Comparison of ENCODE assay signal across 9 cellular contexts in genomic region chr14:93160353-93160801, GRCh38. TPM values are rescaled to one million over a fixed set of nuclear protein-coding genes. Genes with fewer than 3 reads are reported as not detected.
DNase-seq lines count a peak whose midpoint lies in the region; ATAC-seq, FAIRE-seq and TF ChIP-seq lines count a peak whose summit lies in the region.
"Had no signal": no experiment of that assay in that cellular context is flagged by ENCODE, and none has a peak within 500 bp of the region (broad histone marks: within the 10 kb centered on the region; RNA-seq: fewer than 3 reads in every experiment).

No MANE protein-coding gene starts in this region.

- H3K9me3 ChIP-seq in testis: no peaks in the 10 kb centered on the region

- H3K27me3 Mint-ChIP-seq in CD14-positive monocyte (ENCODE audit: low read depth in 3 of 3): no peaks in the 10 kb centered on the region

- no peaks in the 10 kb centered on the region for H3K36me3 Mint-ChIP-seq in CD14-positive monocyte

- no peak overlapping the region for H3K27ac ChIP-seq in testis

- H3K4me1 Mint-ChIP-seq in CD14-positive monocyte: no peaks in the 10 kb centered on the region

- WGBS in testis, 2 donors: 36 to 62% methylated on average over 3 to 4 of the region's 4 CpGs

- no peak for TF ChIP-seq POLR2A in GM12891 (IDR thresholded peaks at IDR 0.05; ENCODE audit: low read depth, low read length)
- TF ChIP-seq POLR2A in testis (IDR thresholded peaks at IDR 0.05): no peak

- no peaks in the 10 kb centered on the region for H3K27me3 ChIP-seq in testis

- H3K4me3 Mint-ChIP-seq in CD14-positive monocyte: no peak overlapping the region

- H3K36me3 ChIP-seq in testis (ENCODE audit: low read depth, missing control alignments): no peaks in the 10 kb centered on the region

- peak; percentile 27 for TF ChIP-seq CTCF in CD14-positive monocyte (IDR thresholded peaks at IDR 0.05)
- TF ChIP-seq CTCF in testis (IDR thresholded peaks at IDR 0.05): no peak

- H3K4me1 ChIP-seq in testis: no peaks in the 10 kb centered on the region

- H3K27ac Mint-ChIP-seq in CD14-positive monocyte: no peak overlapping the region

- ATAC-seq in GM18867 (IDR thresholded peaks at IDR 0.05; ENCODE audit: unreplicated experiment): no peak
- ATAC-seq in HG03432 (IDR thresholded peaks at IDR 0.05; ENCODE audit: unreplicated experiment): no peak
- ATAC-seq: sciatic nerve had no signal

- H3K4me3 ChIP-seq in testis: no peak overlapping the region

- no peak for DNase-seq in CD14-positive monocyte (ENCODE audit: low spot score)
- DNase-seq in GM12891 (ENCODE audit: insufficient read length, low spot score): no peak
- peak; percentile 46 to 59 for DNase-seq in SHP77 (lab: John Stamatoyannopoulos, UW)
- peak; percentile 38 for DNase-seq in hepatic stellate cell (ENCODE audit: low spot score)
- no peak for DNase-seq in globus pallidus (ENCODE audit: low spot score)
- DNase-seq in testis: no peak

- H3K9me3 Mint-ChIP-seq in CD14-positive monocyte: no peaks in the 10 kb centered on the region

- intact Hi-C loops in CD14-positive monocyte (cut with micrococcal nuclease) (no loop called here), testis (cut with DNase I; ENCODE audit: low total_unique reads) (no loop called here)

- peak; percentile 5 for FAIRE-seq in GM12891 (lab: Jason Lieb, UNC)

TF ChIP-seq in GM12891, 5 proteins besides CTCF, POLR2A, EP300 and RAD21:
- TF ChIP-seq PAX5 (IDR thresholded peaks at IDR 0.05; ENCODE audit: insufficient read depth, low read length, severe bottlenecking): no peak
- no peak for TF ChIP-seq POLR2AphosphoS5 (IDR thresholded peaks at IDR 0.05; ENCODE audit: low read depth, low read length)
- no peak for TF ChIP-seq TAF1 (IDR thresholded peaks at IDR 0.05; ENCODE audit: low read depth, low read length)
- no peak for TF ChIP-seq POU2F2 (IDR thresholded peaks at IDR 0.05; ENCODE audit: low read depth, low read length)
- TF ChIP-seq SPI1 (IDR thresholded peaks at IDR 0.05; ENCODE audit: low read depth, low read length): no peak

RNA-seq across cellular contexts. Expression of gene MOAP1, which starts 24.3 kb away (rescaled TPM):
- 10 to 100 TPM; 22.5 to 22.6 TPM for polyA plus RNA-seq in CD14-positive monocyte
- polyA plus RNA-seq in GM12891 (2012; ENCODE audit: low read depth, missing spikeins): 20.7 TPM
- total RNA-seq in testis: 10 to 100 TPM; 22.4 to 25.5 TPM
- 22.6 TPM for polyA plus RNA-seq in testis (ENCODE audit: insufficient read depth, low read depth, low replicate concordance)

RNA-seq across cellular contexts. Expression of gene LYSET, which starts 24.7 kb away (rescaled TPM):
- polyA plus RNA-seq in CD14-positive monocyte: 10 to 100 TPM; 36.9 to 43.3 TPM
- 10.9 TPM for polyA plus RNA-seq in GM12891 (2012; ENCODE audit: low read depth, missing spikeins)
- total RNA-seq in testis: 10 to 100 TPM; 11.9 to 15.2 TPM
- 11.1 TPM for polyA plus RNA-seq in testis (ENCODE audit: insufficient read depth, low read depth, low replicate concordance)

RNA-seq across cellular contexts. Expression of gene ITPK1, which starts 44.7 kb away (rescaled TPM):
- polyA plus RNA-seq in CD14-positive monocyte (10 to 100 TPM; 57.1 to 63.0 TPM), testis (ENCODE audit: insufficient read depth, low read depth, low replicate concordance) (92.5 TPM)
- polyA plus RNA-seq in GM12891 (2012; ENCODE audit: low read depth, missing spikeins): 22.4 TPM
- total RNA-seq in testis: 10 to 100 TPM; 78.3 to 90.6 TPM

RNA-seq across cellular contexts. Expression of gene GON7, which starts 46.5 kb away (rescaled TPM):
- polyA plus RNA-seq in CD14-positive monocyte (10 to 100 TPM; 22.7 to 24.0 TPM), testis (ENCODE audit: insufficient read depth, low read depth, low replicate concordance) (14.9 TPM)
- polyA plus RNA-seq in GM12891 (2012; ENCODE audit: low read depth, missing spikeins): 14.9 TPM
- total RNA-seq in testis: 10 to 100 TPM in 1 of 2 donors, 1 to 10 TPM in 1; 7.8 to 10.2 TPM

RNA-seq across cellular contexts. Expression of gene UBR7, which starts 46.7 kb away (rescaled TPM):
- polyA plus RNA-seq in CD14-positive monocyte (10 to 100 TPM; 14.0 to 16.7 TPM), testis (ENCODE audit: insufficient read depth, low read depth, low replicate concordance) (50.5 TPM)
- 29.2 TPM for polyA plus RNA-seq in GM12891 (2012; ENCODE audit: low read depth, missing spikeins)
- total RNA-seq in testis: 10 to 100 TPM; 35.5 to 36.1 TPM

Comparison
In these comparisons a context has a peak if more than half of its experiments do, and no peak if none do; other contexts are left out.
1. DNase-seq: peak in SHP77 (2 of 2) and hepatic stellate cell (single experiment); none in CD14-positive monocyte (single experiment), GM12891 (single experiment), globus pallidus (single experiment) and testis (single experiment).